In genomic region chr17:41542786-41543185, GRCh38 we compare ENCODE assay signal across 17 cellular contexts. TPM values are rescaled to one million over a fixed set of nuclear protein-coding genes. Genes with fewer than 3 reads are reported as not detected.
"Had no signal": no experiment of that assay in that cellular context is flagged by ENCODE, and none has a peak within 500 bp of the region (broad histone marks: within the 10 kb centered on the region; RNA-seq: fewer than 3 reads in every experiment).

No MANE protein-coding gene starts in this region.

RNA-seq across cellular contexts. Expression of gene KRT19, which starts 14.7 kb away (rescaled TPM):
- total RNA-seq: naive thymus-derived CD8-positive, alpha-beta T cell; natural killer cell treated with Interleukin-12 subunit alpha and Interleukin-12 subunit beta and Interleukin-15 and Interleukin-18, amount 100 ng/mL, for 72 hours had no signal

RNA-seq across cellular contexts. Expression of gene KRT15, which starts 24.1 kb away (rescaled TPM):
- total RNA-seq: naive thymus-derived CD8-positive, alpha-beta T cell; natural killer cell treated with Interleukin-12 subunit alpha and Interleukin-12 subunit beta and Interleukin-15 and Interleukin-18, amount 100 ng/mL, for 72 hours; neural crest cell; osteocyte; subcutaneous adipose tissue had no signal

RNA-seq across cellular contexts. Expression of gene KRT9, which starts 29.1 kb away (rescaled TPM):
- total RNA-seq: naive thymus-derived CD8-positive, alpha-beta T cell; natural killer cell treated with Interleukin-12 subunit alpha and Interleukin-12 subunit beta and Interleukin-15 and Interleukin-18, amount 100 ng/mL, for 72 hours; neural crest cell; omental fat pad; pancreas; prostate gland; pulmonary artery endothelial cell; right atrium auricular region; sciatic nerve; stomach; subcutaneous adipose tissue; temporal lobe; thyroid gland; tibial nerve; upper lobe of right lung; urinary bladder had no signal

RNA-seq across cellular contexts. Expression of gene KRT13, which starts 37.4 kb away (rescaled TPM):
- total RNA-seq: naive thymus-derived CD8-positive, alpha-beta T cell; natural killer cell treated with Interleukin-12 subunit alpha and Interleukin-12 subunit beta and Interleukin-15 and Interleukin-18, amount 100 ng/mL, for 72 hours; neural crest cell; osteocyte; pulmonary artery endothelial cell; right atrium auricular region; subcutaneous adipose tissue; temporal lobe had no signal

RNA-seq across cellular contexts. Expression of gene KRT14, which starts 43.9 kb away (rescaled TPM):
- total RNA-seq: naive thymus-derived CD8-positive, alpha-beta T cell; natural killer cell treated with Interleukin-12 subunit alpha and Interleukin-12 subunit beta and Interleukin-15 and Interleukin-18, amount 100 ng/mL, for 72 hours; neural crest cell; osteocyte; upper lobe of right lung; urinary bladder had no signal
